Comparison of ENCODE assay signal across 1 cellular context in the genomic region with DNA sequence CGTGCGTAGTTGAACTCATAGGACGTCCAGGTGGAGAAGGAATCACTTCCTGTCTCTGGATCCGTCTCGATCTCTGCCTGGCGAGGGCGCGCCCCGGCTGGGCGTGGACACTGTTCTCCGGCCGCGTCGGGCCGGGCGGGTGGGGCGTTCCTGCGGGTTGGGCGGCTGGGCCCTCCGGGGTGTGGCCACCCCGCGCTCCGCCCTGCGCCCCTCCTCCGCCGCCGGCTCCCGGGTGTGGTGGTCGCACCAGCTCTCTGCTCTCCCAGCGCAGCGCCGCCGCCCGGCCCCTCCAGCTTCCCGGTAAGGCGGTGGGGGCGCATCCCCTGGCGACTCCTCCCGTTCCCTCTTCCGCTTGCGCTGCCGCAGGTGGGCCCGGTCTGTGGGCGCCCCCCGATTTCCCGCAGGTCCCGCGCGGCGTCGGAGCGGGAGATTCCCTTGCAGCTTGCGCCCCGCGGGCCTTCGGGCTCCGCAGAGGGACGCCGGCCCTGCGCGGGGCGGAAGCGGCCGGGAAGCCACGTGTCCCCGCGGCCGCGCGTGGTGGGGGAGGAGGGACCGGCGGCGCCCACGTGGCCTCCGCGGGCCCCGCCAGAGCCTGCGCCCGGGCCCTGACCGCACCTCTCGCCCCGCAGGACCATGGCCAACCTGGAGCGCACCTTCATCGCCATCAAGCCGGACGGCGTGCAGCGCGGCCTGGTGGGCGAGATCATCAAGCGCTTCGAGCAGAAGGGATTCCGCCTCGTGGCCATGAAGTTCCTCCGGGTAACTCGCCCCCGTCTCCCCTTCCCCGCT.
TF ChIP-seq lines count a peak whose summit lies in the region.

A gene (plus strand): TSS at position 214 of the 789 bp plus-strand sequence. CDS start 420 bp downstream, at position 634.

TF ChIP-seq in K562, 482 proteins besides CTCF, POLR2A, EP300 and RAD21 (continued from another document):
- TF ChIP-seq, protein P1, sequence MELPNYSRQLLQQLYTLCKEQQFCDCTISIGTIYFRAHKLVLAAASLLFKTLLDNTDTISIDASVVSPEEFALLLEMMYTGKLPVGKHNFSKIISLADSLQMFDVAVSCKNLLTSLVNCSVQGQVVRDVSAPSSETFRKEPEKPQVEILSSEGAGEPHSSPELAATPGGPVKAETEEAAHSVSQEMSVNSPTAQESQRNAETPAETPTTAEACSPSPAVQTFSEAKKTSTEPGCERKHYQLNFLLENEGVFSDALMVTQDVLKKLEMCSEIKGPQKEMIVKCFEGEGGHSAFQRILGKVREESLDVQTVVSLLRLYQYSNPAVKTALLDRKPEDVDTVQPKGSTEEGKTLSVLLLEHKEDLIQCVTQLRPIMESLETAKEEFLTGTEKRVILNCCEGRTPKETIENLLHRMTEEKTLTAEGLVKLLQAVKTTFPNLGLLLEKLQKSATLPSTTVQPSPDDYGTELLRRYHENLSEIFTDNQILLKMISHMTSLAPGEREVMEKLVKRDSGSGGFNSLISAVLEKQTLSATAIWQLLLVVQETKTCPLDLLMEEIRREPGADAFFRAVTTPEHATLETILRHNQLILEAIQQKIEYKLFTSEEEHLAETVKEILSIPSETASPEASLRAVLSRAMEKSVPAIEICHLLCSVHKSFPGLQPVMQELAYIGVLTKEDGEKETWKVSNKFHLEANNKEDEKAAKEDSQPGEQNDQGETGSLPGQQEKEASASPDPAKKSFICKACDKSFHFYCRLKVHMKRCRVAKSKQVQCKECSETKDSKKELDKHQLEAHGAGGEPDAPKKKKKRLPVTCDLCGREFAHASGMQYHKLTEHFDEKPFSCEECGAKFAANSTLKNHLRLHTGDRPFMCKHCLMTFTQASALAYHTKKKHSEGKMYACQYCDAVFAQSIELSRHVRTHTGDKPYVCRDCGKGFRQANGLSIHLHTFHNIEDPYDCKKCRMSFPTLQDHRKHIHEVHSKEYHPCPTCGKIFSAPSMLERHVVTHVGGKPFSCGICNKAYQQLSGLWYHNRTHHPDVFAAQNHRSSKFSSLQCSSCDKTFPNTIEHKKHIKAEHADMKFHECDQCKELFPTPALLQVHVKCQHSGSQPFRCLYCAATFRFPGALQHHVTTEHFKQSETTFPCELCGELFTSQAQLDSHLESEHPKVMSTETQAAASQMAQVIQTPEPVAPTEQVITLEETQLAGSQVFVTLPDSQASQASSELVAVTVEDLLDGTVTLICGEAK (IDR thresholded peaks at IDR 0.05): no peak
- TF ChIP-seq, protein P1 (CRISPR knock-in tag; IDR thresholded peaks at IDR 0.05): 0 out of 2 replicates have a peak, but pooled peaks have one; percentile 26
- TF ChIP-seq ZNF23 (CRISPR knock-in tag; IDR thresholded peaks at IDR 0.05) (no peak), YY1 (IDR thresholded peaks at IDR 0.05; ENCODE audit: borderline replicate concordance in 1 of 3, control insufficient read depth in 1 of 3, extremely low read depth in 1 of 3, insufficient read depth in 3 of 3, insufficient read length in 1 of 3, insufficient replicate concordance in 2 of 3, low read depth in 1 of 3, low read length in 2 of 3) (peak in 1 of 3 experiments; percentile 42), NRF1 (conservative IDR thresholded peaks at IDR 0.05 in 1 of 2, IDR thresholded peaks at IDR 0.05 in 1 of 2) (peak in 1 of 2 experiments; percentile 11; a peak in 2 of 4 replicates), RBM14 (IDR thresholded peaks at IDR 0.05; ENCODE audit: borderline replicate concordance, insufficient read depth, low read depth, low read length) (0 out of 2 replicates have a peak, but pooled peaks have one; percentile 11), HNRNPK (IDR thresholded peaks at IDR 0.05; ENCODE audit: low read depth, low read length, poor library complexity, severe bottlenecking) (peak; percentile 10), GABPB1 (CRISPR knock-in tag; IDR thresholded peaks at IDR 0.05) (peak; percentile 51; the same call in 1 of the 2 replicates)
- TF ChIP-seq, protein P2, sequence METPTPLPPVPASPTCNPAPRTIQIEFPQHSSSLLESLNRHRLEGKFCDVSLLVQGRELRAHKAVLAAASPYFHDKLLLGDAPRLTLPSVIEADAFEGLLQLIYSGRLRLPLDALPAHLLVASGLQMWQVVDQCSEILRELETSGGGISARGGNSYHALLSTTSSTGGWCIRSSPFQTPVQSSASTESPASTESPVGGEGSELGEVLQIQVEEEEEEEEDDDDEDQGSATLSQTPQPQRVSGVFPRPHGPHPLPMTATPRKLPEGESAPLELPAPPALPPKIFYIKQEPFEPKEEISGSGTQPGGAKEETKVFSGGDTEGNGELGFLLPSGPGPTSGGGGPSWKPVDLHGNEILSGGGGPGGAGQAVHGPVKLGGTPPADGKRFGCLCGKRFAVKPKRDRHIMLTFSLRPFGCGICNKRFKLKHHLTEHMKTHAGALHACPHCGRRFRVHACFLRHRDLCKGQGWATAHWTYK (CRISPR knock-in tag; IDR thresholded peaks at IDR 0.05): peak; percentile 74; the same call in 1 of the 2 replicates
- TF ChIP-seq, protein P3, sequence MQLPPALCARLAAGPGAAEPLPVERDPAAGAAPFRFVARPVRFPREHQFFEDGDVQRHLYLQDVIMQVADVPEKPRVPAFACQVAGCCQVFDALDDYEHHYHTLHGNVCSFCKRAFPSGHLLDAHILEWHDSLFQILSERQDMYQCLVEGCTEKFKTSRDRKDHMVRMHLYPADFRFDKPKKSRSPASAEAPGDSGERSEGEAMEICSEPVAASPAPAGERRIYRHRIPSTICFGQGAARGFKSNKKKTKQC (CRISPR knock-in tag; IDR thresholded peaks at IDR 0.05): peak; percentile 18; the same call in 1 of the 2 replicates
- TF ChIP-seq, protein P4, sequence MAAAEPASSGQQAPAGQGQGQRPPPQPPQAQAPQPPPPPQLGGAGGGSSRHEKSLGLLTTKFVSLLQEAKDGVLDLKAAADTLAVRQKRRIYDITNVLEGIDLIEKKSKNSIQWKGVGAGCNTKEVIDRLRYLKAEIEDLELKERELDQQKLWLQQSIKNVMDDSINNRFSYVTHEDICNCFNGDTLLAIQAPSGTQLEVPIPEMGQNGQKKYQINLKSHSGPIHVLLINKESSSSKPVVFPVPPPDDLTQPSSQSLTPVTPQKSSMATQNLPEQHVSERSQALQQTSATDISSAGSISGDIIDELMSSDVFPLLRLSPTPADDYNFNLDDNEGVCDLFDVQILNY (CRISPR knock-in tag; IDR thresholded peaks at IDR 0.05): 0 out of 2 replicates have a peak, but pooled peaks have one; percentile 51
- TF ChIP-seq, protein P5, sequence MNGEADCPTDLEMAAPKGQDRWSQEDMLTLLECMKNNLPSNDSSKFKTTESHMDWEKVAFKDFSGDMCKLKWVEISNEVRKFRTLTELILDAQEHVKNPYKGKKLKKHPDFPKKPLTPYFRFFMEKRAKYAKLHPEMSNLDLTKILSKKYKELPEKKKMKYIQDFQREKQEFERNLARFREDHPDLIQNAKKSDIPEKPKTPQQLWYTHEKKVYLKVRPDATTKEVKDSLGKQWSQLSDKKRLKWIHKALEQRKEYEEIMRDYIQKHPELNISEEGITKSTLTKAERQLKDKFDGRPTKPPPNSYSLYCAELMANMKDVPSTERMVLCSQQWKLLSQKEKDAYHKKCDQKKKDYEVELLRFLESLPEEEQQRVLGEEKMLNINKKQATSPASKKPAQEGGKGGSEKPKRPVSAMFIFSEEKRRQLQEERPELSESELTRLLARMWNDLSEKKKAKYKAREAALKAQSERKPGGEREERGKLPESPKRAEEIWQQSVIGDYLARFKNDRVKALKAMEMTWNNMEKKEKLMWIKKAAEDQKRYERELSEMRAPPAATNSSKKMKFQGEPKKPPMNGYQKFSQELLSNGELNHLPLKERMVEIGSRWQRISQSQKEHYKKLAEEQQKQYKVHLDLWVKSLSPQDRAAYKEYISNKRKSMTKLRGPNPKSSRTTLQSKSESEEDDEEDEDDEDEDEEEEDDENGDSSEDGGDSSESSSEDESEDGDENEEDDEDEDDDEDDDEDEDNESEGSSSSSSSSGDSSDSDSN (IDR thresholded peaks at IDR 0.05; ENCODE audit: borderline replicate concordance in 1 of 2, low read depth in 2 of 2, low read length in 2 of 2): peak in 1 of 2 experiments; percentile 59; a peak in 1 of 4 replicates
- TF ChIP-seq, protein P6, sequence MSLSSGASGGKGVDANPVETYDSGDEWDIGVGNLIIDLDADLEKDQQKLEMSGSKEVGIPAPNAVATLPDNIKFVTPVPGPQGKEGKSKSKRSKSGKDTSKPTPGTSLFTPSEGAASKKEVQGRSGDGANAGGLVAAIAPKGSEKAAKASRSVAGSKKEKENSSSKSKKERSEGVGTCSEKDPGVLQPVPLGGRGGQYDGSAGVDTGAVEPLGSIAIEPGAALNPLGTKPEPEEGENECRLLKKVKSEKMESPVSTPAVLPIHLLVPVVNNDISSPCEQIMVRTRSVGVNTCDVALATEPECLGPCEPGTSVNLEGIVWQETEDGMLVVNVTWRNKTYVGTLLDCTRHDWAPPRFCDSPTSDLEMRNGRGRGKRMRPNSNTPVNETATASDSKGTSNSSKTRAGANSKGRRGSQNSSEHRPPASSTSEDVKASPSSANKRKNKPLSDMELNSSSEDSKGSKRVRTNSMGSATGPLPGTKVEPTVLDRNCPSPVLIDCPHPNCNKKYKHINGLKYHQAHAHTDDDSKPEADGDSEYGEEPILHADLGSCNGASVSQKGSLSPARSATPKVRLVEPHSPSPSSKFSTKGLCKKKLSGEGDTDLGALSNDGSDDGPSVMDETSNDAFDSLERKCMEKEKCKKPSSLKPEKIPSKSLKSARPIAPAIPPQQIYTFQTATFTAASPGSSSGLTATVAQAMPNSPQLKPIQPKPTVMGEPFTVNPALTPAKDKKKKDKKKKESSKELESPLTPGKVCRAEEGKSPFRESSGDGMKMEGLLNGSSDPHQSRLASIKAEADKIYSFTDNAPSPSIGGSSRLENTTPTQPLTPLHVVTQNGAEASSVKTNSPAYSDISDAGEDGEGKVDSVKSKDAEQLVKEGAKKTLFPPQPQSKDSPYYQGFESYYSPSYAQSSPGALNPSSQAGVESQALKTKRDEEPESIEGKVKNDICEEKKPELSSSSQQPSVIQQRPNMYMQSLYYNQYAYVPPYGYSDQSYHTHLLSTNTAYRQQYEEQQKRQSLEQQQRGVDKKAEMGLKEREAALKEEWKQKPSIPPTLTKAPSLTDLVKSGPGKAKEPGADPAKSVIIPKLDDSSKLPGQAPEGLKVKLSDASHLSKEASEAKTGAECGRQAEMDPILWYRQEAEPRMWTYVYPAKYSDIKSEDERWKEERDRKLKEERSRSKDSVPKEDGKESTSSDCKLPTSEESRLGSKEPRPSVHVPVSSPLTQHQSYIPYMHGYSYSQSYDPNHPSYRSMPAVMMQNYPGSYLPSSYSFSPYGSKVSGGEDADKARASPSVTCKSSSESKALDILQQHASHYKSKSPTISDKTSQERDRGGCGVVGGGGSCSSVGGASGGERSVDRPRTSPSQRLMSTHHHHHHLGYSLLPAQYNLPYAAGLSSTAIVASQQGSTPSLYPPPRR (CRISPR knock-in tag; IDR thresholded peaks at IDR 0.05; ENCODE audit: borderline replicate concordance): no peak
- TF ChIP-seq, protein P7, sequence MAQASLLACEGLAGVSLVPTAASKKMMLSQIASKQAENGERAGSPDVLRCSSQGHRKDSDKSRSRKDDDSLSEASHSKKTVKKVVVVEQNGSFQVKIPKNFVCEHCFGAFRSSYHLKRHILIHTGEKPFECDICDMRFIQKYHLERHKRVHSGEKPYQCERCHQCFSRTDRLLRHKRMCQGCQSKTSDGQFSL (CRISPR knock-in tag; IDR thresholded peaks at IDR 0.05): no peak; the same call in 1 of the 2 replicates
- TF ChIP-seq, protein P7 (tag; IDR thresholded peaks at IDR 0.05): no peak; a peak in 1 of 4 replicates
